In the genomic region with DNA sequence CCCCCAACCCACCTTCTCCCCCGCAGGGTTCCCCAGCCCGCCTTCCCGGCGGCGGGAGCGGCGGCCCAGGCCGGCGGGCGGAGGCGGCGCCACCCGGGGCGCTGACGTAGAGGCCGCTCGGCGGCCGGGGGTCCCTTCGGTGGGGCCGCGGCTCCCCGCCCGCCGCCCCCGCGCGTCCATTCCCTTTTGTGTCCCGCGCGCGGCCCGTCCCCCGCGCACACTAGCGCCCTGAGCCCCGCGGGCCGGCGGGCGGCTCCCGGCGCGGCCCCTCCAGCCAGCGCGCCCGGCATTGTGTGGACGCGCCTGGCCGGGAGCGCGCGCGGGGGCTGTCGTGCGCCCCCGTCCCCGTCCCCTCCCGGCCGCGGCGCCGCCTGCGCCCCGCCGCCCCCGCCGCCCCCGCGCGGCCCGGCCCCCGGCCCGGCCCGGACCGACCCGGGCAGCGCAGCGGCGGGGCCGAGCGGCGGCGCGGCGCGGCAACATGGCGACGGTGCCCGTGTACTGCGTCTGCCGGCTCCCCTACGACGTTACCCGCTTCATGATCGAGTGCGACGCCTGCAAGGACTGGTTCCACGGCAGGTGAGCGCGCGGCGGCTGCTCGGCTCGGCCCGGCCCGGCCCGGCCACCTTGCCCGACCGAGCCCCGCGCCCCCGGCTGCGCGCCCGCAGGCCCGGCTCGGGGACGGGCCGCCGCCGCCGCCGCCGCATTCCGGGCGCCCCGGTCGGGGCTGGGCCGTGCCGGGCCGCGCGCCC, we compare ENCODE assay signal across 8 cellular contexts. TPM values are rescaled to one million over a fixed set of nuclear protein-coding genes. Genes with fewer than 3 reads are reported as not detected.
DNase-seq lines count a peak whose midpoint lies in the region; ATAC-seq and TF ChIP-seq lines count a peak whose summit lies in the region.

A gene (plus strand): TSS at position 289 of the 749 bp plus-strand sequence. CDS start 190 bp downstream, at position 479.

- H3K27ac Mint-ChIP-seq in effector memory CD8-positive, alpha-beta T cell = peak within 1 kb of the TSS; percentile 90 to 97

- TF ChIP-seq CTCF in VCaP (conservative IDR thresholded peaks at IDR 0.05) = no peak

- DNase-seq in DMS53 (lab: John Stamatoyannopoulos, UW) = peak; percentile 56
- DNase-seq in DMS53 treated with DMSO at 0.1 percent for 48 hours (lab: John Stamatoyannopoulos, UW; ENCODE audit: unreplicated experiment) = no peak
- DNase-seq in effector memory CD8-positive, alpha-beta T cell = peak in 2 of 3 experiments; percentile 26
- DNase-seq in mesenteric fat pad (ENCODE audit: low spot score) = peak; percentile 88
- DNase-seq in substantia nigra (lab: John Stamatoyannopoulos, UW) = peak in 7 of 49 donors; percentile 39 to 72 (median 55)

- peaks cover 14% of the 10 kb centered on the region for H3K36me3 Mint-ChIP-seq in effector memory CD8-positive, alpha-beta T cell (ENCODE audit: insufficient read depth)

- no peaks in the 10 kb centered on the region for H3K27me3 Mint-ChIP-seq in effector memory CD8-positive, alpha-beta T cell

- H3K4me3 Mint-ChIP-seq in effector memory CD8-positive, alpha-beta T cell = peak within 1 kb of the TSS; percentile 87

- ATAC-seq in HG03342 (IDR thresholded peaks at IDR 0.05; ENCODE audit: unreplicated experiment) = peak; percentile 35
- peak; percentile 66 for ATAC-seq in effector memory CD8-positive, alpha-beta T cell (replicated peaks)
- no peak for ATAC-seq in HG03457 (IDR thresholded peaks at IDR 0.05; ENCODE audit: unreplicated experiment)

- H3K27ac ChIP-seq in VCaP (peak within 1 kb of the TSS; percentile 91), substantia nigra (ENCODE audit: low read depth, low read length, poor library complexity, severe bottlenecking) (peak within 1 kb of the TSS; percentile 82)

- H3K9me3 Mint-ChIP-seq in effector memory CD8-positive, alpha-beta T cell = no peaks in the 10 kb centered on the region

- H3K4me1 Mint-ChIP-seq in effector memory CD8-positive, alpha-beta T cell (ENCODE audit: low read depth in 2 of 2) = peaks cover 49 to 50% of the 10 kb centered on the region in 2 donors

RNA-seq across cellular contexts. Expression of the gene that starts here (rescaled TPM):
- total RNA-seq in mesenteric fat pad = 23.0 TPM
